10 cellular contexts compared by ENCODE assay signal in the genomic region with DNA sequence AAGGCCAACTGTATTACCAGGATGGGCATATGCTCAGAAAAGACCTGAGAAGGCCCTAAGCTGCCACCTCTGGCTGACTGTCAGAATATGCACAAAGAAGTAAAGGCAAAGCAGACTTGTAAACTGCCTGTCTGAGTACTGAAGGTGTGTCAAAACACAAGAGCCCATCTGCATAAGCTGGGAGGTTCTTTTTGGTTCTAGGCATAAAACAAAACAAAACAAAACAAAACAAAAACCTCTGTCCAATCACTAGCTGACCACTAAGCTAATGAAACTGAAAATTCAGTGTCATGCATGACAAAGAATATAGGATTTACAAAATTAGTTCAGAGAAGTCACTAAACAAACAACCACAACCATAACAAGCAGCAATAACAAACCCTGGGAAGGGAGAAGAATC. TPM values are rescaled to one million over a fixed set of nuclear protein-coding genes. Genes with fewer than 3 reads are reported as not detected.
DNase-seq lines count a peak whose midpoint lies in the region; ATAC-seq and TF ChIP-seq lines count a peak whose summit lies in the region.
"Had no signal": no experiment of that assay in that cellular context is flagged by ENCODE, and none has a peak within 500 bp of the region (broad histone marks: within the 10 kb centered on the region; RNA-seq: fewer than 3 reads in every experiment).

No MANE protein-coding gene starts in this region.

- peak; percentile 69 for ATAC-seq in GM21367 (IDR thresholded peaks at IDR 0.05; ENCODE audit: unreplicated experiment)
- ATAC-seq in HG03342 (IDR thresholded peaks at IDR 0.05; ENCODE audit: unreplicated experiment) = peak; percentile 93

- H3K4me3 ChIP-seq in GM12865 (ENCODE audit: low read depth, low read length) = no peak overlapping the region

- DNase-seq in GM12865 (ENCODE audit: low read depth) = peak; percentile 62
- peak; percentile 41 for DNase-seq in dermis blood vessel endothelial cell
- no peak for DNase-seq in GM19238 (ENCODE audit: insufficient read length, low spot score)
- no peak for DNase-seq in activated T-cell treated with anti-CD3 and anti-CD28 coated beads for 4 hours
- no peak for DNase-seq in NCI-H146 (lab: John Stamatoyannopoulos, UW)
- no peak for DNase-seq in NCI-H2081 (lab: John Stamatoyannopoulos, UW)
- DNase-seq: naive B cell, SHP77 had no signal

- TF ChIP-seq CTCF in GM12865 (IDR thresholded peaks at IDR 0.05; ENCODE audit: insufficient read depth, low read depth, low read length, missing control alignments) = no peak

RNA-seq across cellular contexts. Expression of a gene that starts 20.6 kb away (rescaled TPM):
- total RNA-seq in dermis blood vessel endothelial cell = 50.2 and 67.3 TPM in 2 replicates

RNA-seq across cellular contexts. Expression of a gene that starts 27.8 kb away (rescaled TPM):
- not detected in 2 replicates for total RNA-seq in dermis blood vessel endothelial cell

Comparison
In these comparisons a context has a peak if more than half of its experiments do, and no peak if none do; other contexts are left out.
1. DNase-seq: peak in GM12865 (single experiment) and dermis blood vessel endothelial cell (single experiment); none in GM19238 (single experiment), activated T-cell treated with anti-CD3 and anti-CD28 coated beads for 4 hours (single experiment), NCI-H146 (single experiment) and NCI-H2081 (0 of 2).